ENCODE assay signal across 9 cellular contexts in genomic region chr4:142840516-142841123, GRCh38. TPM values are rescaled to one million over a fixed set of nuclear protein-coding genes. Genes with fewer than 3 reads are reported as not detected.
DNase-seq lines count a peak whose midpoint lies in the region; ATAC-seq and TF ChIP-seq lines count a peak whose summit lies in the region.
"Had no signal": no experiment of that assay in that cellular context is flagged by ENCODE, and none has a peak within 500 bp of the region (broad histone marks: within the 10 kb centered on the region; RNA-seq: fewer than 3 reads in every experiment).

No MANE protein-coding gene starts in this region.

- no peaks in the 10 kb centered on the region for H3K9me3 Mint-ChIP-seq in activated naive CD4-positive, alpha-beta T cell treated with anti-CD3 and anti-CD28 coated beads, Interleukin-2, amount 10 ng/mL, durations not matched to agents 7 days and 5 days
- H3K9me3 Mint-ChIP-seq: activated naive CD8-positive, alpha-beta T cell treated with anti-CD3 and anti-CD28 coated beads, Interleukin-2, amount 10 ng/mL, durations not matched to agents 7 days and 5 days had no signal

- whole genome bisulfite sequencing in thyroid gland, 2 donors: 77 to 79% methylated on average over 1 of the region's 1 CpG

- H3K4me1 Mint-ChIP-seq in activated naive CD4-positive, alpha-beta T cell treated with anti-CD3 and anti-CD28 coated beads, Interleukin-2, amount 10 ng/mL, durations not matched to agents 7 days and 5 days: peaks cover 23% of the 10 kb centered on the region

- H3K36me3 Mint-ChIP-seq in activated naive CD4-positive, alpha-beta T cell treated with anti-CD3 and anti-CD28 coated beads, Interleukin-2, amount 10 ng/mL, durations not matched to agents 7 days and 5 days: no peaks in the 10 kb centered on the region
- H3K36me3 Mint-ChIP-seq: activated naive CD8-positive, alpha-beta T cell treated with anti-CD3 and anti-CD28 coated beads, Interleukin-2, amount 10 ng/mL, durations not matched to agents 7 days and 5 days had no signal

- peak; percentile 66 for TF ChIP-seq CTCF in AG09309 (IDR thresholded peaks at IDR 0.05; ENCODE audit: control insufficient read depth, insufficient read depth, low read depth, low read length, missing control alignments)
- peak; percentile 81 for TF ChIP-seq CTCF in RWPE1 (conservative IDR thresholded peaks at IDR 0.05; ENCODE audit: low read depth)
- peak; percentile 72 for TF ChIP-seq CTCF in fibroblast of the aortic adventitia (IDR thresholded peaks at IDR 0.05; ENCODE audit: insufficient read depth, low read length)
- TF ChIP-seq CTCF in thyroid gland (IDR thresholded peaks at IDR 0.05): peak in 5 of 6 experiments; percentile 17 to 64 (median 50)

- POLR2A ChIA-PET in RWPE1 (lab: Yijun Ruan, JAX; ENCODE audit: low non-redundant PET): no interaction called here

- ATAC-seq in GM18868 (IDR thresholded peaks at IDR 0.05; ENCODE audit: unreplicated experiment): no peak

- peaks cover 6% of the 10 kb centered on the region for H3K27me3 Mint-ChIP-seq in activated naive CD4-positive, alpha-beta T cell treated with anti-CD3 and anti-CD28 coated beads, Interleukin-2, amount 10 ng/mL, durations not matched to agents 7 days and 5 days

- DNase-seq in AG09309 (ENCODE audit: low read depth): no peak
- DNase-seq in HCEC 1CT: peak; percentile 22
- no peak for DNase-seq in RWPE1 (ENCODE audit: low spot score)
- DNase-seq in fibroblast of the aortic adventitia (ENCODE audit: low read depth): peak; percentile 83
- DNase-seq in thyroid gland: no peak
- DNase-seq in activated naive CD4-positive, alpha-beta T cell treated with anti-CD3 and anti-CD28 coated beads, Interleukin-2, amount 10 ng/mL, durations not matched to agents 7 days and 5 days: no peak
- no peak for DNase-seq in NCI-H2196 treated with DMSO at 0.1 percent for 48 hours (lab: John Stamatoyannopoulos, UW; ENCODE audit: unreplicated experiment)
- DNase-seq: activated naive CD8-positive, alpha-beta T cell treated with anti-CD3 and anti-CD28 coated beads, Interleukin-2, amount 10 ng/mL, durations not matched to agents 7 days and 5 days had no signal

- intact Hi-C loops in thyroid gland (cut with DNase I): loop anchor here (10.0 kb wide), 1 partner anchor 486 kb away; no protein-coding TSS in a partner anchor

- no peak overlapping the region for H3K4me3 ChIP-seq in AG09309 (ENCODE audit: control insufficient read depth, low read depth, low read length)
- no peak overlapping the region for H3K4me3 ChIP-seq in fibroblast of the aortic adventitia (ENCODE audit: low read depth, low read length)
- no peak overlapping the region for H3K4me3 ChIP-seq in thyroid gland (replicated peaks in 1 of 3)

- CTCF ChIA-PET in RWPE1 (lab: Yijun Ruan, JAX): no interaction called here
- CTCF ChIA-PET in activated naive CD4-positive, alpha-beta T cell treated with anti-CD3 and anti-CD28 coated beads, Interleukin-2, amount 10 ng/mL, durations not matched to agents 7 days and 5 days (lab: Charles Lee): interaction anchor here (0.7 to 2.1 kb wide), 5 partner anchors 18 to 1706 kb away, joined by 3 to 6 read pairs (median 3); no protein-coding TSS in a partner anchor

- no peaks in the 10 kb centered on the region for H3K9me3 ChIP-seq in thyroid gland

- no peak overlapping the region for H3K4me3 Mint-ChIP-seq in activated naive CD4-positive, alpha-beta T cell treated with anti-CD3 and anti-CD28 coated beads, Interleukin-2, amount 10 ng/mL, durations not matched to agents 7 days and 5 days
- H3K4me3 Mint-ChIP-seq: activated naive CD8-positive, alpha-beta T cell treated with anti-CD3 and anti-CD28 coated beads, Interleukin-2, amount 10 ng/mL, durations not matched to agents 7 days and 5 days had no signal

- no peak overlapping the region for H3K27ac Mint-ChIP-seq in activated naive CD4-positive, alpha-beta T cell treated with anti-CD3 and anti-CD28 coated beads, Interleukin-2, amount 10 ng/mL, durations not matched to agents 7 days and 5 days
- H3K27ac Mint-ChIP-seq: activated naive CD8-positive, alpha-beta T cell treated with anti-CD3 and anti-CD28 coated beads, Interleukin-2, amount 10 ng/mL, durations not matched to agents 7 days and 5 days had no signal

- H3K27me3 ChIP-seq in thyroid gland: no peaks in the 10 kb centered on the region

- H3K27ac ChIP-seq in RWPE1 (no peak overlapping the region), thyroid gland (no peak overlapping the region)

- no peaks in the 10 kb centered on the region for H3K36me3 ChIP-seq in thyroid gland

- peaks cover 0 to 3% of the 10 kb centered on the region in 2 donors for H3K4me1 ChIP-seq in thyroid gland

- no peak for TF ChIP-seq POLR2A in thyroid gland (IDR thresholded peaks at IDR 0.05)

RNA-seq across cellular contexts. Expression of gene INPP4B, which starts 5.5 kb away (rescaled TPM):
- total RNA-seq in fibroblast of the aortic adventitia (ENCODE audit: low replicate concordance): 3.8 and 54.2 TPM in 2 replicates
- 10 to 100 TPM in 2 of 4 donors, 1 to 10 TPM in 2; 8.0 to 22.1 (median 12.0) TPM for total RNA-seq in thyroid gland

Comparison
In these comparisons a context has a peak if more than half of its experiments do, and no peak if none do; other contexts are left out.
1. DNase-seq: peak in HCEC 1CT (single experiment) and fibroblast of the aortic adventitia (single experiment); none in AG09309 (single experiment), RWPE1 (single experiment), thyroid gland (0 of 2), activated naive CD4-positive, alpha-beta T cell treated with anti-CD3 and anti-CD28 coated beads, Interleukin-2, amount 10 ng/mL, durations not matched to agents 7 days and 5 days (single experiment) and NCI-H2196 treated with DMSO at 0.1 percent for 48 hours (single experiment).
2. Peak in every context shown above with its lines, with median percentiles within 50 percentile points of each other: CTCF ChIP-seq.